8 cellular contexts compared by ENCODE assay signal in genomic region chr7:8295638-8296361, GRCh38. TPM values are rescaled to one million over a fixed set of nuclear protein-coding genes. Genes with fewer than 3 reads are reported as not detected.
DNase-seq lines count a peak whose midpoint lies in the region; ATAC-seq lines count a peak whose summit lies in the region.

No MANE protein-coding gene starts in this region.

- ATAC-seq in GM21423 (IDR thresholded peaks at IDR 0.05; ENCODE audit: unreplicated experiment) (peak; percentile 99), HG03571 (IDR thresholded peaks at IDR 0.05; ENCODE audit: unreplicated experiment) (peak; percentile 94)

- H3K27ac Mint-ChIP-seq in activated CD4-positive, alpha-beta memory T cell treated with anti-CD3 and anti-CD28 coated beads, Interleukin-2, amount 10 ng/mL, durations not matched to agents 7 days and 5 days, result no peak overlapping the region

- H3K9me3 Mint-ChIP-seq in activated CD4-positive, alpha-beta memory T cell treated with anti-CD3 and anti-CD28 coated beads, Interleukin-2, amount 10 ng/mL, durations not matched to agents 7 days and 5 days, result no peaks in the 10 kb centered on the region

- POLR2A ChIA-PET in activated CD4-positive, alpha-beta memory T cell treated with anti-CD3 and anti-CD28 coated beads, Interleukin-2, amount 10 ng/mL, durations not matched to agents 7 days and 5 days (lab: Charles Lee), result no interaction called here

- H3K27me3 Mint-ChIP-seq in activated CD4-positive, alpha-beta memory T cell treated with anti-CD3 and anti-CD28 coated beads, Interleukin-2, amount 10 ng/mL, durations not matched to agents 7 days and 5 days, result peaks cover 15% of the 10 kb centered on the region

- CTCF ChIA-PET in activated CD4-positive, alpha-beta memory T cell treated with anti-CD3 and anti-CD28 coated beads, Interleukin-2, amount 10 ng/mL, durations not matched to agents 7 days and 5 days (lab: Charles Lee), result interaction anchor here (0.6 to 2.8 kb wide), 27 partner anchors 10 to 1202 kb away, joined by 3 to 15 read pairs (median 3); partner anchors contain the start of gene UMAD1

- no peak overlapping the region for H3K4me3 Mint-ChIP-seq in activated CD4-positive, alpha-beta memory T cell treated with anti-CD3 and anti-CD28 coated beads, Interleukin-2, amount 10 ng/mL, durations not matched to agents 7 days and 5 days

- DNase-seq in activated CD4-positive, CD25-positive, alpha-beta regulatory T cell treated with anti-CD3 and anti-CD28 coated beads, Interleukin-2, amount 50 U/mL, for 16 hours (ENCODE audit: low read depth, low spot score), result peak; percentile 4
- no peak for DNase-seq in activated CD4-positive, CD25-positive, alpha-beta regulatory T cell (lab: John Stamatoyannopoulos, UW)
- peak; percentile 68 to 86 for DNase-seq in NCI-H524 (lab: John Stamatoyannopoulos, UW)
- peak; percentile 24 for DNase-seq in activated CD4-positive, alpha-beta memory T cell treated with anti-CD3 and anti-CD28 coated beads, Interleukin-2, amount 10 ng/mL, durations not matched to agents 7 days and 5 days
- DNase-seq in foreskin melanocyte, result peak; percentile 73
- DNase-seq in occipital lobe (lab: John Stamatoyannopoulos, UW), result peak; percentile 2

- H3K36me3 Mint-ChIP-seq in activated CD4-positive, alpha-beta memory T cell treated with anti-CD3 and anti-CD28 coated beads, Interleukin-2, amount 10 ng/mL, durations not matched to agents 7 days and 5 days (ENCODE audit: low read depth), result no peaks in the 10 kb centered on the region

- H3K4me1 Mint-ChIP-seq in activated CD4-positive, alpha-beta memory T cell treated with anti-CD3 and anti-CD28 coated beads, Interleukin-2, amount 10 ng/mL, durations not matched to agents 7 days and 5 days, result peaks cover 2% of the 10 kb centered on the region

RNA-seq across cellular contexts. Expression of gene ICA1, which starts 33.8 kb away (rescaled TPM):
- total RNA-seq in activated CD4-positive, alpha-beta memory T cell treated with anti-CD3 and anti-CD28 coated beads, Interleukin-2, amount 10 ng/mL, durations not matched to agents 7 days and 5 days, result 1 to 10 TPM; 2.2 TPM
- total RNA-seq in occipital lobe, result 49.8 TPM

Comparison
In these comparisons a context has a peak if more than half of its experiments do, and no peak if none do; other contexts are left out.
1. DNase-seq: peak in activated CD4-positive, CD25-positive, alpha-beta regulatory T cell treated with anti-CD3 and anti-CD28 coated beads, Interleukin-2, amount 50 U/mL, for 16 hours (single experiment), NCI-H524 (2 of 2), activated CD4-positive, alpha-beta memory T cell treated with anti-CD3 and anti-CD28 coated beads, Interleukin-2, amount 10 ng/mL, durations not matched to agents 7 days and 5 days (single experiment), foreskin melanocyte (single experiment) and occipital lobe (single experiment); none in activated CD4-positive, CD25-positive, alpha-beta regulatory T cell (0 of 4).
2. RNA of gene ICA1, which starts 33.8 kb away (total RNA-seq): 49.8 TPM in occipital lobe (single experiment); 2.2 TPM in activated CD4-positive, alpha-beta memory T cell treated with anti-CD3 and anti-CD28 coated beads, Interleukin-2, amount 10 ng/mL, durations not matched to agents 7 days and 5 days; every median in the first group is over 10 times any median in the second.